Comparison of ENCODE assay signal across 8 cellular contexts in genomic region chr21:38352536-38353219, GRCh38.
DNase-seq lines count a peak whose midpoint lies in the region; ATAC-seq and TF ChIP-seq lines count a peak whose summit lies in the region.

No MANE protein-coding gene starts in this region.

- ATAC-seq in body of pancreas (peak; percentile 72), GM19395 (IDR thresholded peaks at IDR 0.05; ENCODE audit: unreplicated experiment) (no peak), GM21360 (IDR thresholded peaks at IDR 0.05; ENCODE audit: unreplicated experiment) (no peak)

- H3K4me3 ChIP-seq in body of pancreas, result no peak overlapping the region

- no peak for TF ChIP-seq POLR2A in body of pancreas (IDR thresholded peaks at IDR 0.05)

- no peaks in the 10 kb centered on the region for H3K36me3 ChIP-seq in body of pancreas (replicated peaks in 1 of 2; ENCODE audit: insufficient read depth in 1 of 2, low read depth in 2 of 2)

- H3K27ac ChIP-seq in body of pancreas, result peak overlapping the region in 1 of 4 donors; percentile 19

- TF ChIP-seq CTCF in body of pancreas (IDR thresholded peaks at IDR 0.05), result peak; percentile 61 to 76 (median 68)

- no peaks in the 10 kb centered on the region for H3K9me3 ChIP-seq in body of pancreas

- 30 to 33% methylated on average over 6 of the region's 6 CpGs for WGBS in body of pancreas, 2 donors

- DNase-seq in Daoy (ENCODE audit: low read depth) (peak; percentile 86), KG1 (lab: John Stamatoyannopoulos, UW) (peak; percentile 8), RPMI7951 (ENCODE audit: low read depth) (peak; percentile 80), body of pancreas (peak; percentile 61 to 72 (median 66)), islet precursor cell (peak; percentile 70)
- DNase-seq in stimulated activated CD4-positive, alpha-beta T cell treated with anti-CD3 and anti-CD28 coated beads, Interleukin-2, amount 100 ng/mL, for 4 hours (ENCODE audit: low read depth), result peak; percentile 16

- intact Hi-C loops in body of pancreas (cut with DNase I), result loop anchor here (5.0 kb wide), 1 partner anchor 130 kb away; no protein-coding TSS in a partner anchor

- H3K27me3 ChIP-seq in body of pancreas, result no peaks in the 10 kb centered on the region

- H3K4me1 ChIP-seq in body of pancreas, result no peaks in the 10 kb centered on the region

Comparison
In these comparisons a context has a peak if more than half of its experiments do, and no peak if none do; other contexts are left out.
1. DNase-seq: peak in every context shown above with its lines; median percentile 86 in Daoy; 80 in RPMI7951; 70 in islet precursor cell; 66 in body of pancreas; 16 in stimulated activated CD4-positive, alpha-beta T cell treated with anti-CD3 and anti-CD28 coated beads, Interleukin-2, amount 100 ng/mL, for 4 hours; 8 in KG1.